ENCODE assay signal across 8 cellular contexts in genomic region chr4:116180056-116180690, GRCh38.
A peak's percentile ranks its signal among the peaks of the same experiment; 100 is the strongest.
DNase-seq lines count a peak whose midpoint lies in the region; ATAC-seq and TF ChIP-seq lines count a peak whose summit lies in the region.

No MANE protein-coding gene starts in this region.

- no peaks in the 10 kb centered on the region for H3K27me3 ChIP-seq in GM06990 (replicated peaks; ENCODE audit: control insufficient read depth, insufficient read depth, low read length)
- no peaks in the 10 kb centered on the region for H3K27me3 ChIP-seq in Karpas-422 (ENCODE audit: low read length)
- no peaks in the 10 kb centered on the region for H3K27me3 ChIP-seq in right lobe of liver

- H3K27ac ChIP-seq in Karpas-422 (ENCODE audit: low read length) (no peak overlapping the region), right lobe of liver (no peak overlapping the region)

- peak in 3 of 4 donors; percentile 41 to 49 (median 45) for ATAC-seq in right lobe of liver
- ATAC-seq in GM18861 (IDR thresholded peaks at IDR 0.05; ENCODE audit: unreplicated experiment) = no peak

- H3K9me3 ChIP-seq in Karpas-422 (ENCODE audit: low read length) (no peaks in the 10 kb centered on the region), right lobe of liver (no peaks in the 10 kb centered on the region)

- no peak overlapping the region for H3K4me2 ChIP-seq in Karpas-422 (ENCODE audit: low read depth, low read length, poor library complexity, severe bottlenecking)

- H2AFZ ChIP-seq in Karpas-422 (ENCODE audit: low read length) = no peak overlapping the region

- intact Hi-C loops in right lobe of liver (cut with DNase I) = no loop called here

- TF ChIP-seq CTCF in GM06990 (IDR thresholded peaks at IDR 0.05; ENCODE audit: insufficient read depth, low read length, poor library complexity, severe bottlenecking) (peak; percentile 48), right lobe of liver (IDR thresholded peaks at IDR 0.05) (peak; percentile 26 to 53 (median 48))

- 11% methylated on average over 2 of the region's 2 CpGs for WGBS in right lobe of liver (ENCODE audit: insufficient coverage, low coverage, low lambda C conversion rate, missing lambda C conversion rate)

- H3K36me3 ChIP-seq in GM06990 (ENCODE audit: control insufficient read depth, insufficient read depth, low read length) (no peaks in the 10 kb centered on the region), Karpas-422 (ENCODE audit: insufficient read depth, low read length) (no peaks in the 10 kb centered on the region), right lobe of liver (no peaks in the 10 kb centered on the region)

- H3K79me2 ChIP-seq in Karpas-422 (ENCODE audit: low read length) = no peaks in the 10 kb centered on the region

- H4K20me1 ChIP-seq in Karpas-422 (ENCODE audit: insufficient read depth, low read depth, low read length) = no peaks in the 10 kb centered on the region

- H3K4me1 ChIP-seq in Karpas-422 (ENCODE audit: low read length) = no peaks in the 10 kb centered on the region
- no peaks in the 10 kb centered on the region for H3K4me1 ChIP-seq in right lobe of liver

- DNase-seq in GM06990 (ENCODE audit: extremely low read depth, insufficient read length) (no peak), Karpas-422 (peak; percentile 45), SW480 (ENCODE audit: low spot score) (peak; percentile 11), right lobe of liver (no peak), HK-2 (ENCODE audit: unreplicated experiment) (no peak), NCI-H146 (lab: John Stamatoyannopoulos, UW) (no peak)
- no peak for DNase-seq in stimulated activated CD4-positive, alpha-beta T cell treated with anti-CD3 and anti-CD28 coated beads, Interleukin-2, amount 100 ng/mL, for 24 hours

- no peak for TF ChIP-seq POLR2A in right lobe of liver (IDR thresholded peaks at IDR 0.05)

- no peak overlapping the region for H3K9ac ChIP-seq in Karpas-422 (ENCODE audit: low read length)

- no peaks in the 10 kb centered on the region for H3K9me2 ChIP-seq in Karpas-422 (replicated peaks; ENCODE audit: insufficient read depth, low read length)

- H3K4me3 ChIP-seq in GM06990 (replicated peaks; ENCODE audit: low read depth, low read length) = no peak overlapping the region
- no peak overlapping the region for H3K4me3 ChIP-seq in Karpas-422 (ENCODE audit: low read length)
- no peak overlapping the region for H3K4me3 ChIP-seq in right lobe of liver

Comparison
In these comparisons a context has a peak if more than half of its experiments do, and no peak if none do; other contexts are left out.
1. DNase-seq: peak in Karpas-422 (single experiment) and SW480 (single experiment); none in GM06990 (single experiment), right lobe of liver (0 of 3), HK-2 (single experiment), stimulated activated CD4-positive, alpha-beta T cell treated with anti-CD3 and anti-CD28 coated beads, Interleukin-2, amount 100 ng/mL, for 24 hours (0 of 2) and NCI-H146 (single experiment).